Comparison of ENCODE assay signal across 12 cellular contexts in genomic region chr1:53656062-53656915, GRCh38.
DNase-seq lines count a peak whose midpoint lies in the region; ATAC-seq and TF ChIP-seq lines count a peak whose summit lies in the region.
"Had no signal": no experiment of that assay in that cellular context is flagged by ENCODE, and none has a peak within 500 bp of the region (broad histone marks: within the 10 kb centered on the region; RNA-seq: fewer than 3 reads in every experiment).

No MANE protein-coding gene starts in this region.

- DNase-seq in EL (peak; percentile 89), M059J (ENCODE audit: low read depth) (peak; percentile 90), epidermal melanocyte (ENCODE audit: insufficient read length, low spot score) (peak; percentile 81), posterior vena cava (ENCODE audit: low spot score) (peak; percentile 26), GM20000 (ENCODE audit: low spot score) (no peak)
- DNase-seq in stimulated activated CD4-positive, alpha-beta T cell treated with anti-CD3 and anti-CD28 coated beads, Interleukin-15, amount 100 ng/mL, for 24 hours, result no peak
- DNase-seq in activated CD4-positive, alpha-beta T cell treated with anti-CD3 and anti-CD28 coated beads, Interleukin-2, amount 50 U/mL, for 48 hours, result no peak
- DNase-seq: activated CD4-positive, alpha-beta memory T cell treated with anti-CD3 and anti-CD28 coated beads, Interleukin-2, amount 10 ng/mL, durations not matched to agents 7 days and 5 days; activated gamma-delta T cell; colonic mucosa; T-helper 2 cell had no signal

- intact Hi-C loops in posterior vena cava (cut with DNase I), result no loop called here

- TF ChIP-seq CTCF in GM20000 (IDR thresholded peaks at IDR 0.05; ENCODE audit: extremely low read depth, missing control alignments), result no peak

- ATAC-seq in HG02588 (IDR thresholded peaks at IDR 0.05; ENCODE audit: unreplicated experiment), result no peak

Comparison
In these comparisons a context has a peak if more than half of its experiments do, and no peak if none do; other contexts are left out.
1. DNase-seq: peak in EL (single experiment), M059J (single experiment), epidermal melanocyte (single experiment) and posterior vena cava (single experiment); none in stimulated activated CD4-positive, alpha-beta T cell treated with anti-CD3 and anti-CD28 coated beads, Interleukin-15, amount 100 ng/mL, for 24 hours (single experiment), GM20000 (single experiment) and activated CD4-positive, alpha-beta T cell treated with anti-CD3 and anti-CD28 coated beads, Interleukin-2, amount 50 U/mL, for 48 hours (0 of 2).